25 cellular contexts compared by ENCODE assay signal in the genomic region with DNA sequence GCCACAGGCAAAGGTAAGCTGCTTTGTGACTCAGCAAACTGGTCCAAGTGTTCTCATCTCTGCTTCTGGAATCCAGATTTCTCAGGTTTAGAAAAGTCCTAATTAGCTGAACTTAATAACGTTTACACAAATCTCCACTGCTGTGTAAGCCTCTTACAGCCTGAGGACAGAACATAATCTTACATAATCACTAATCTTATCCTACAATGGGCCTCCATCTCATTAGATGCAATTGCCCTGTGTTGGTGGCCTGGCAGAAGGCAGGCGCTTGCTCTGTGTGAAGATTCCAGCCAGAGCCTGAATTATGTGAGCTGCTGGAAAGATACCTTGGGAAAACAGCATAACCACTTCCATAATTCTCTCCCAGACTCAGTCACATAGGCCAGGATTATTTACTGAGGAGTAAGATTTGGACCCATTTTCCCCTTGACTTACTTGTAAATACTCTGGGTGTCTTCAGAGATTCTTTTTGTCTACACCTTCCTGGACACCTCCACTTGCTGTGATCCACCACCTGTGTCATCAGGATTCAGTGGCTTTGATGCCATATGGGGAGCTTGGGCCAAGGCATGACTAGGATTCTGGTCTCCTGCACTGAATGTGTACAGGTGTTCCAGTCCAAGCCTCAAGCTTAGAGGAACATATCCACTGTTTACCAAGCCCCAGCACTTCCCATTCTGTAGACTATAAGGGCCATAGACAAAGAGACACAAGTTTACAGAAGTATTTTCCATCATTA.
"Had no signal": no experiment of that assay in that cellular context is flagged by ENCODE, and none has a peak within 500 bp of the region (broad histone marks: within the 10 kb centered on the region; RNA-seq: fewer than 3 reads in every experiment).

No MANE protein-coding gene starts in this region.

- H3K4me3 Mint-ChIP-seq: activated CD4-positive, alpha-beta T cell treated with anti-CD3 and anti-CD28 coated beads, Interleukin-2, amount 10 ng/mL, durations not matched to agents 7 days and 5 days; activated CD8-positive, alpha-beta memory T cell treated with anti-CD3 and anti-CD28 coated beads, Interleukin-2, amount 10 ng/mL, durations not matched to agents 7 days and 5 days; activated CD8-positive, alpha-beta T cell treated with anti-CD3 and anti-CD28 coated beads for 36 hours; natural killer cell; stimulated activated naive B cell treated with anti-CD40 and anti-IgM and Interleukin-4, amounts not matched to agents 10 μg/mL and 1 μg/mL and 100 μg/mL, for 72 hours had no signal

- H3K27me3 ChIP-seq: brain microvascular endothelial cell, sigmoid colon, transverse colon, uterus had no signal

- H3K4me1 ChIP-seq: sigmoid colon, transverse colon, uterus had no signal

- H3K4me3 ChIP-seq: sigmoid colon, smooth muscle cell, transverse colon, uterus had no signal

- DNase-seq: activated CD4-positive, alpha-beta T cell treated with anti-CD3 and anti-CD28 coated beads, Interleukin-2, amount 10 ng/mL, durations not matched to agents 7 days and 5 days; activated CD4-positive, CD25-positive, alpha-beta regulatory T cell treated with anti-CD3 and anti-CD28 coated beads, Interleukin-2, amount 50 U/mL, for 72 hours; activated CD8-positive, alpha-beta memory T cell treated with anti-CD3 and anti-CD28 coated beads, Interleukin-2, amount 10 ng/mL, durations not matched to agents 7 days and 5 days; activated CD8-positive, alpha-beta T cell treated with anti-CD3 and anti-CD28 coated beads for 36 hours; activated gamma-delta T cell treated with Interleukin-2 at 50 U/mL for 16 hours; aorta; brain microvascular endothelial cell; dermis blood vessel endothelial cell; effector CD8-positive, alpha-beta T cell; head of caudate nucleus; hypothalamus; left ventricle myocardium superior; mammary epithelial cell; midbrain; natural killer cell; nucleus accumbens; sigmoid colon; stimulated activated CD4-positive, alpha-beta T cell treated with anti-CD3 and anti-CD28 coated beads, Interleukin-15, amount 100 ng/mL, for 24 hours; stimulated activated CD8-positive, alpha-beta memory T cell treated with anti-CD3 and anti-CD28 coated beads, Interleukin-4, amount 100 ng/mL, for 48 hours; stimulated activated naive B cell treated with anti-CD40 and anti-IgM and Interleukin-4, amounts not matched to agents 10 μg/mL and 1 μg/mL and 100 μg/mL, for 72 hours; transverse colon; uterus had no signal

- ATAC-seq: activated CD8-positive, alpha-beta memory T cell treated with anti-CD3 and anti-CD28 coated beads, Interleukin-2, amount 10 ng/mL, durations not matched to agents 7 days and 5 days; activated CD8-positive, alpha-beta T cell treated with anti-CD3 and anti-CD28 coated beads for 36 hours; activated naive CD4-positive, alpha-beta T cell treated with anti-CD3 and anti-CD28 coated beads, Interleukin-2, amount 50 U/mL, for 72 hours; left ventricle myocardium superior; natural killer cell; stimulated activated naive B cell treated with anti-CD40 and anti-IgM and Interleukin-4, amounts not matched to agents 10 μg/mL and 1 μg/mL and 100 μg/mL, for 72 hours had no signal

- H3K27ac Mint-ChIP-seq: activated CD4-positive, alpha-beta T cell treated with anti-CD3 and anti-CD28 coated beads, Interleukin-2, amount 10 ng/mL, durations not matched to agents 7 days and 5 days; activated CD8-positive, alpha-beta memory T cell treated with anti-CD3 and anti-CD28 coated beads, Interleukin-2, amount 10 ng/mL, durations not matched to agents 7 days and 5 days; activated CD8-positive, alpha-beta T cell treated with anti-CD3 and anti-CD28 coated beads for 36 hours; activated naive CD4-positive, alpha-beta T cell treated with anti-CD3 and anti-CD28 coated beads, Interleukin-2, amount 50 U/mL, for 72 hours; natural killer cell; stimulated activated naive B cell treated with anti-CD40 and anti-IgM and Interleukin-4, amounts not matched to agents 10 μg/mL and 1 μg/mL and 100 μg/mL, for 72 hours had no signal

- H3K36me3 Mint-ChIP-seq: activated CD8-positive, alpha-beta memory T cell treated with anti-CD3 and anti-CD28 coated beads, Interleukin-2, amount 10 ng/mL, durations not matched to agents 7 days and 5 days; activated naive CD4-positive, alpha-beta T cell treated with anti-CD3 and anti-CD28 coated beads, Interleukin-2, amount 50 U/mL, for 72 hours; stimulated activated naive B cell treated with anti-CD40 and anti-IgM and Interleukin-4, amounts not matched to agents 10 μg/mL and 1 μg/mL and 100 μg/mL, for 72 hours had no signal

- H3K9me3 ChIP-seq: transverse colon, uterus had no signal

- H3K27ac ChIP-seq: brain microvascular endothelial cell, sigmoid colon, transverse colon, uterus, VCaP had no signal

- H3K27me3 Mint-ChIP-seq: activated CD4-positive, alpha-beta T cell treated with anti-CD3 and anti-CD28 coated beads, Interleukin-2, amount 10 ng/mL, durations not matched to agents 7 days and 5 days; activated CD8-positive, alpha-beta memory T cell treated with anti-CD3 and anti-CD28 coated beads, Interleukin-2, amount 10 ng/mL, durations not matched to agents 7 days and 5 days; activated CD8-positive, alpha-beta T cell treated with anti-CD3 and anti-CD28 coated beads for 36 hours; stimulated activated naive B cell treated with anti-CD40 and anti-IgM and Interleukin-4, amounts not matched to agents 10 μg/mL and 1 μg/mL and 100 μg/mL, for 72 hours had no signal

- H3K4me1 Mint-ChIP-seq: activated CD4-positive, alpha-beta T cell treated with anti-CD3 and anti-CD28 coated beads, Interleukin-2, amount 10 ng/mL, durations not matched to agents 7 days and 5 days; activated CD8-positive, alpha-beta memory T cell treated with anti-CD3 and anti-CD28 coated beads, Interleukin-2, amount 10 ng/mL, durations not matched to agents 7 days and 5 days; natural killer cell; stimulated activated naive B cell treated with anti-CD40 and anti-IgM and Interleukin-4, amounts not matched to agents 10 μg/mL and 1 μg/mL and 100 μg/mL, for 72 hours had no signal

- H3K4me2 ChIP-seq: smooth muscle cell had no signal

- H3K36me3 ChIP-seq: brain microvascular endothelial cell, sigmoid colon, transverse colon, uterus had no signal
